18 cellular contexts compared by ENCODE assay signal in the genomic region with DNA sequence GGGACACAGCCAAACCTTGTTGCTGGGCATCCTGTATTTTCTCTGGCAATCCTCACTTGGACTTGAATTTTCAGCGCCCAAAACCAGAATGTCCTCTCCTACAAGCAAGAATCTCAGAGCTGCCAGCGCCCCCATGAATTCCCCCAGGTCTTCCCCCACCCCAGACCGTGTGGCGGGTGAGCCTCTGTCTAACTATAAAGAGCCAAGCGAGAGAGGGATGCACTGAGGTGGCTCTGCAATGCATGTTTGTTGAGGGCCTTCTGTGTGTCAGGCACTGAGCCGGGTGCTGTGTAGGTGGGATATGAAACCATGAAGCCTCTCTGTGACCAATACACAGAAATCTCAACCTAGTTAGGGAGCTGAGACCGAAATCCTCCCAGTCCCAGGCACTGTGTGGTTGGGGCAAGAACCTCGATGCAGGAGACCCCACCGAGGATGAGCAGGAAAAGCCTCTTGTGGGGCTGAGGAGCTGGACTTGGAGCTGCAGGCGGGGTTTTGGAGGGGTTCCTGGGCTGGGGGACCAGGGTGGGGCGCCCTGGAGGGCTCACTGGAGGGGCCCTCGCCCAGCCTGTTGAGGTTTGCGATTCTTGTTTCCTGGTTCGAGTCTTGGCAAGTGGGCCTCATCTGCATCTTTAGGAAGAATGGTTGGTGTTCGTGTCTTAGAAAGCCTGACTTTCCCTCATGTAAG. TPM values are rescaled to one million over a fixed set of nuclear protein-coding genes. Genes with fewer than 3 reads are reported as not detected.
"Had no signal": no experiment of that assay in that cellular context is flagged by ENCODE, and none has a peak within 500 bp of the region (broad histone marks: within the 10 kb centered on the region; RNA-seq: fewer than 3 reads in every experiment).

No MANE protein-coding gene starts in this region.

- H3K36me3 ChIP-seq: prostate gland, spleen, suprapubic skin, upper lobe of left lung had no signal

- H3K27ac Mint-ChIP-seq: activated naive CD4-positive, alpha-beta T cell treated with anti-CD3 and anti-CD28 coated beads for 36 hours; brain; dendritic cell treated with granulocyte-macrophage colony-stimulating factor and Interleukin-4, amounts not matched to agents 40 ng/mL and 50 ng/mL, for 4 days; natural killer cell; T-helper 17 cell had no signal

- H3K27me3 ChIP-seq: suprapubic skin, upper lobe of left lung had no signal

- H3K4me3 Mint-ChIP-seq: activated naive CD4-positive, alpha-beta T cell treated with anti-CD3 and anti-CD28 coated beads for 36 hours; brain; dendritic cell treated with granulocyte-macrophage colony-stimulating factor and Interleukin-4, amounts not matched to agents 40 ng/mL and 50 ng/mL, for 4 days; natural killer cell; T-helper 17 cell had no signal

- H3K4me3 ChIP-seq: lung, prostate gland, spleen, suprapubic skin, upper lobe of left lung had no signal

- H3K27ac ChIP-seq: prostate gland, spleen, suprapubic skin, upper lobe of left lung had no signal

- H3K9me3 Mint-ChIP-seq: brain; dendritic cell treated with granulocyte-macrophage colony-stimulating factor and Interleukin-4, amounts not matched to agents 40 ng/mL and 50 ng/mL, for 4 days; natural killer cell had no signal

- ATAC-seq: natural killer cell, sciatic nerve, T-helper 17 cell had no signal

- FAIRE-seq: TTC549 had no signal

- DNase-seq: amygdala; hippocampal formation; kidney glomerular epithelial cell; natural killer cell; SHP77; spleen; stimulated activated naive CD4-positive, alpha-beta T cell; T-helper 17 cell; upper lobe of left lung had no signal

- H3K4me1 ChIP-seq: prostate gland, spleen, suprapubic skin, upper lobe of left lung had no signal

- H3K9me3 ChIP-seq: prostate gland, spleen, suprapubic skin, upper lobe of left lung had no signal

- H3K36me3 Mint-ChIP-seq: brain, natural killer cell had no signal

RNA-seq across cellular contexts. Expression of a gene that starts 12.4 kb away (rescaled TPM):
- total RNA-seq: activated naive CD4-positive, alpha-beta T cell treated with anti-CD3 and anti-CD28 coated beads for 36 hours; lung; prostate gland; sciatic nerve; spleen; suprapubic skin; T-helper 17 cell; upper lobe of left lung had no signal

RNA-seq across cellular contexts. Expression of a gene that starts 23.5 kb away (rescaled TPM):
- total RNA-seq: activated naive CD4-positive, alpha-beta T cell treated with anti-CD3 and anti-CD28 coated beads for 36 hours; mononuclear cell; natural killer cell; T-helper 17 cell had no signal

RNA-seq across cellular contexts. Expression of a gene that starts 40.5 kb away (rescaled TPM):
- total RNA-seq: spleen, suprapubic skin, T-helper 17 cell had no signal
